ENCODE assay signal across 12 cellular contexts in genomic region chr5:1112596-1113331, GRCh38. TPM values are rescaled to one million over a fixed set of nuclear protein-coding genes. Genes with fewer than 3 reads are reported as not detected.
A peak's percentile ranks its signal among the peaks of the same experiment; 100 is the strongest.
DNase-seq lines count a peak whose midpoint lies in the region; ATAC-seq, FAIRE-seq and TF ChIP-seq lines count a peak whose summit lies in the region.
"Had no signal": no experiment of that assay in that cellular context is flagged by ENCODE, and none has a peak within 500 bp of the region (broad histone marks: within the 10 kb centered on the region; RNA-seq: fewer than 3 reads in every experiment).

No MANE protein-coding gene starts in this region.

- H2AFZ ChIP-seq in OCI-LY3 (ENCODE audit: low read depth, low read length) = no peak overlapping the region

- H3K9ac ChIP-seq in OCI-LY3 (ENCODE audit: low read length) = no peak overlapping the region

- no peak overlapping the region for H3K27ac ChIP-seq in OCI-LY3 (ENCODE audit: low read length)
- H3K27ac ChIP-seq: lower lobe of right lung had no signal

- peaks cover 17% of the 10 kb centered on the region for H3K4me1 ChIP-seq in OCI-LY3 (ENCODE audit: low read length)

- no peaks in the 10 kb centered on the region for H3K9me3 Mint-ChIP-seq in stimulated activated naive CD8-positive, alpha-beta T cell treated with anti-CD3 and anti-CD28 coated beads, Interleukin-15, Interleukin-2, amounts not matched to agents 100 ng/mL and 50 ng/mL, for 24 hours
- H3K9me3 Mint-ChIP-seq: activated naive CD4-positive, alpha-beta T cell treated with anti-CD3 and anti-CD28 coated beads, Interleukin-2, amount 50 U/mL, for 24 hours had no signal

- H3K36me3 ChIP-seq in OCI-LY3 (replicated peaks; ENCODE audit: low read depth, low read length) = no peaks in the 10 kb centered on the region
- H3K36me3 ChIP-seq: lower lobe of right lung, tibial nerve had no signal

- no peak for ATAC-seq in stimulated activated naive CD8-positive, alpha-beta T cell treated with anti-CD3 and anti-CD28 coated beads, Interleukin-15, Interleukin-2, amounts not matched to agents 100 U/mL and 50 U/mL, for 24 hours
- ATAC-seq in HG03460 (IDR thresholded peaks at IDR 0.05; ENCODE audit: unreplicated experiment) (no peak), GM19328 (IDR thresholded peaks at IDR 0.05; ENCODE audit: unreplicated experiment) (no peak)

- no peak overlapping the region for H3K27ac Mint-ChIP-seq in stimulated activated naive CD8-positive, alpha-beta T cell treated with anti-CD3 and anti-CD28 coated beads, Interleukin-15, Interleukin-2, amounts not matched to agents 100 ng/mL and 50 ng/mL, for 24 hours
- H3K27ac Mint-ChIP-seq: activated naive CD4-positive, alpha-beta T cell treated with anti-CD3 and anti-CD28 coated beads, Interleukin-2, amount 50 U/mL, for 24 hours had no signal

- no peaks in the 10 kb centered on the region for H3K9me3 ChIP-seq in OCI-LY3 (ENCODE audit: insufficient read depth, low read length)
- H3K9me3 ChIP-seq: lower lobe of right lung, tibial nerve had no signal

- H3K36me3 Mint-ChIP-seq in stimulated activated naive CD8-positive, alpha-beta T cell treated with anti-CD3 and anti-CD28 coated beads, Interleukin-15, Interleukin-2, amounts not matched to agents 100 ng/mL and 50 ng/mL, for 24 hours (ENCODE audit: low read depth) = no peaks in the 10 kb centered on the region
- H3K36me3 Mint-ChIP-seq: activated naive CD4-positive, alpha-beta T cell treated with anti-CD3 and anti-CD28 coated beads, Interleukin-2, amount 50 U/mL, for 24 hours had no signal

- H3K27me3 ChIP-seq in OCI-LY3 (ENCODE audit: low read depth, low read length) = 0 out of 2 replicates have a peak, but pooled peaks cover 3% of the 10 kb centered on the region
- H3K27me3 ChIP-seq: tibial nerve had no signal

- H3K4me1 Mint-ChIP-seq in stimulated activated naive CD8-positive, alpha-beta T cell treated with anti-CD3 and anti-CD28 coated beads, Interleukin-15, Interleukin-2, amounts not matched to agents 100 ng/mL and 50 ng/mL, for 24 hours (ENCODE audit: low read depth) = peaks cover 14% of the 10 kb centered on the region

- no peak for FAIRE-seq in GM12891 (lab: Jason Lieb, UNC)

- TF ChIP-seq CTCF in OCI-LY3 (IDR thresholded peaks at IDR 0.05; ENCODE audit: low read depth, low read length) (no peak), epithelial cell of esophagus (IDR thresholded peaks at IDR 0.05; ENCODE audit: insufficient read depth, low read depth, low read length, missing control alignments) (no peak)

- peak overlapping the region; percentile 13 for H3K4me3 Mint-ChIP-seq in stimulated activated naive CD8-positive, alpha-beta T cell treated with anti-CD3 and anti-CD28 coated beads, Interleukin-15, Interleukin-2, amounts not matched to agents 100 ng/mL and 50 ng/mL, for 24 hours
- H3K4me3 Mint-ChIP-seq: activated naive CD4-positive, alpha-beta T cell treated with anti-CD3 and anti-CD28 coated beads, Interleukin-2, amount 50 U/mL, for 24 hours had no signal

- no peaks in the 10 kb centered on the region for H3K27me3 Mint-ChIP-seq in stimulated activated naive CD8-positive, alpha-beta T cell treated with anti-CD3 and anti-CD28 coated beads, Interleukin-15, Interleukin-2, amounts not matched to agents 100 ng/mL and 50 ng/mL, for 24 hours
- H3K27me3 Mint-ChIP-seq: activated naive CD4-positive, alpha-beta T cell treated with anti-CD3 and anti-CD28 coated beads, Interleukin-2, amount 50 U/mL, for 24 hours had no signal

- peaks cover 15% of the 10 kb centered on the region for H4K20me1 ChIP-seq in OCI-LY3 (ENCODE audit: insufficient read depth, low read length)

- H3K4me3 ChIP-seq in OCI-LY3 (ENCODE audit: low read length) = no peak overlapping the region
- H3K4me3 ChIP-seq in epithelial cell of esophagus (ENCODE audit: low read length) = no peak overlapping the region

- TF ChIP-seq POLR2A in GM12891 (IDR thresholded peaks at IDR 0.05; ENCODE audit: low read depth, low read length) = no peak

- no peak for DNase-seq in stimulated activated naive CD8-positive, alpha-beta T cell treated with anti-CD3 and anti-CD28 coated beads, Interleukin-15, Interleukin-2, amounts not matched to agents 100 U/mL and 50 U/mL, for 24 hours
- DNase-seq in epithelial cell of esophagus (ENCODE audit: low read depth) (peak; percentile 45), GM12891 (ENCODE audit: insufficient read length, low spot score) (no peak)
- no peak for DNase-seq in stimulated activated CD4-positive, alpha-beta T cell treated with anti-CD3 and anti-CD28 coated beads, Interleukin-12 subunit alpha, Interleukin-12 subunit beta, amount 100 ng/mL, for 4 hours
- DNase-seq: NCI-H1092 treated with DMSO at 0.1 percent for 48 hours had no signal

- H3K79me2 ChIP-seq in OCI-LY3 (ENCODE audit: low read length) = peaks cover 38% of the 10 kb centered on the region

- H3K4me2 ChIP-seq in OCI-LY3 (ENCODE audit: low read length) = peak overlapping the region; percentile 30

TF ChIP-seq in GM12891, 5 proteins besides CTCF, POLR2A, EP300 and RAD21:
- TF ChIP-seq PAX5 (IDR thresholded peaks at IDR 0.05; ENCODE audit: insufficient read depth, low read length, severe bottlenecking) (no peak), POLR2AphosphoS5 (IDR thresholded peaks at IDR 0.05; ENCODE audit: low read depth, low read length) (no peak), TAF1 (IDR thresholded peaks at IDR 0.05; ENCODE audit: low read depth, low read length) (no peak), POU2F2 (IDR thresholded peaks at IDR 0.05; ENCODE audit: low read depth, low read length) (no peak), SPI1 (IDR thresholded peaks at IDR 0.05; ENCODE audit: low read depth, low read length) (no peak)

RNA-seq across cellular contexts. Expression of gene SLC12A7, which starts 0.9 kb away (rescaled TPM):
- polyA plus RNA-seq in GM12891 (2012; ENCODE audit: low read depth, missing spikeins) = 2.1 TPM
